13 cellular contexts compared by ENCODE assay signal in genomic region chr3:83035704-83036010, GRCh38.
DNase-seq lines count a peak whose midpoint lies in the region; ATAC-seq and TF ChIP-seq lines count a peak whose summit lies in the region.
"Had no signal": no experiment of that assay in that cellular context is flagged by ENCODE, and none has a peak within 500 bp of the region (broad histone marks: within the 10 kb centered on the region; RNA-seq: fewer than 3 reads in every experiment).

No MANE protein-coding gene starts in this region.

- H4K20me1 ChIP-seq in SU-DHL-6 (ENCODE audit: low read depth, low read length): no peaks in the 10 kb centered on the region

- no peak overlapping the region for H3K4me2 ChIP-seq in SU-DHL-6 (ENCODE audit: low read depth, low read length, poor library complexity, severe bottlenecking)

- no peak for TF ChIP-seq POLR2A in spleen (IDR thresholded peaks at IDR 0.05)

- WGBS in spleen, 5 donors: 64 to 91% (median 78%) methylated on average over 2 of the region's 2 CpGs

- no peak overlapping the region for H3K9ac ChIP-seq in SU-DHL-6 (ENCODE audit: low read length)

- no peaks in the 10 kb centered on the region for H3K79me2 ChIP-seq in SU-DHL-6 (ENCODE audit: insufficient read depth, low read length)

- peak overlapping the region; percentile 42 for H2AFZ ChIP-seq in SU-DHL-6 (ENCODE audit: low read depth, low read length, severe bottlenecking)

- H3K36me3 ChIP-seq in SU-DHL-6 (ENCODE audit: low read length) (no peaks in the 10 kb centered on the region), lower lobe of right lung (no peaks in the 10 kb centered on the region), spleen (no peaks in the 10 kb centered on the region)

- no peaks in the 10 kb centered on the region for H3K9me2 ChIP-seq in SU-DHL-6 (replicated peaks; ENCODE audit: insufficient read depth, low read length)

- no peaks in the 10 kb centered on the region for H3K27me3 ChIP-seq in SU-DHL-6 (ENCODE audit: low read length)
- no peaks in the 10 kb centered on the region for H3K27me3 ChIP-seq in lower lobe of right lung (ENCODE audit: low read depth)
- H3K27me3 ChIP-seq in spleen (replicated peaks in 1 of 7): no peaks in the 10 kb centered on the region

- ATAC-seq in lower lobe of right lung (no peak), GM19455 (IDR thresholded peaks at IDR 0.05; ENCODE audit: unreplicated experiment) (no peak), GM21367 (IDR thresholded peaks at IDR 0.05; ENCODE audit: unreplicated experiment) (no peak)

- intact Hi-C loops in lower lobe of right lung (cut with DNase I) (no loop called here), spleen (cut with DNase I; ENCODE audit: low total_unique reads) (no loop called here)

- no peak overlapping the region for H3K4me3 ChIP-seq in SU-DHL-6 (ENCODE audit: insufficient read depth, low read length, poor library complexity, severe bottlenecking)
- no peak overlapping the region for H3K4me3 ChIP-seq in lower lobe of right lung
- H3K4me3 ChIP-seq in spleen: no peak overlapping the region

- H3K9me3 ChIP-seq in SU-DHL-6 (ENCODE audit: insufficient read depth, low read length) (peaks cover 6% of the 10 kb centered on the region; the same call in 1 of the 2 replicates), lower lobe of right lung (no peaks in the 10 kb centered on the region), spleen (peaks cover 0 to 12% (median 0%) of the 10 kb centered on the region in 8 donors)

- TF ChIP-seq CTCF in SU-DHL-6 (IDR thresholded peaks at IDR 0.05; ENCODE audit: insufficient read depth, low read length, poor library complexity, severe bottlenecking) (no peak), lower lobe of right lung (IDR thresholded peaks at IDR 0.05) (no peak), spleen (IDR thresholded peaks at IDR 0.05 in 8 of 11, conservative IDR thresholded peaks at IDR 0.05 in 3 of 11) (no peak)

- H3K27ac ChIP-seq in SU-DHL-6 (ENCODE audit: low read depth, low read length) (no peak overlapping the region), lower lobe of right lung (no peak overlapping the region), spleen (no peak overlapping the region)

- DNase-seq in lower lobe of right lung (peak; percentile 17), spleen (peak; percentile 53), 8988T (no peak), activated T-cell treated with anti-CD3 and anti-CD28 coated beads for 4 hours (no peak)
- DNase-seq: C1 segment of cervical spinal cord; Calu3; CD4-positive, alpha-beta T cell; DMS 273 treated with DMSO at 0.1 percent for 48 hours; HCEC 1CT; HFFc6 had no signal

- no peaks in the 10 kb centered on the region for H3F3A ChIP-seq in SU-DHL-6 (ENCODE audit: insufficient read depth)

- no peaks in the 10 kb centered on the region for H3K4me1 ChIP-seq in lower lobe of right lung
- H3K4me1 ChIP-seq in spleen: no peaks in the 10 kb centered on the region

Comparison
In these comparisons a context has a peak if more than half of its experiments do, and no peak if none do; other contexts are left out.
1. DNase-seq: peak in lower lobe of right lung (single experiment) and spleen (single experiment); none in 8988T (single experiment) and activated T-cell treated with anti-CD3 and anti-CD28 coated beads for 4 hours (single experiment).